Comparison of ENCODE assay signal across 26 cellular contexts in genomic region chr2:38981061-38981669, GRCh38.
"Had no signal": no experiment of that assay in that cellular context is flagged by ENCODE, and none has a peak within 500 bp of the region (broad histone marks: within the 10 kb centered on the region; RNA-seq: fewer than 3 reads in every experiment).

No MANE protein-coding gene starts in this region.

- DNase-seq: activated CD4-positive, alpha-beta memory T cell treated with anti-CD3 and anti-CD28 coated beads, Interleukin-2, amount 10 ng/mL, durations not matched to agents 7 days and 5 days; activated CD4-positive, alpha-beta T cell treated with anti-CD3 and anti-CD28 coated beads for 1 hour; activated CD4-positive, alpha-beta T cell treated with anti-CD3 and anti-CD28 coated beads for 4 hours; activated CD4-positive, alpha-beta T cell treated with anti-CD3 and anti-CD28 coated beads, Interleukin-2, amount 10 ng/mL, durations not matched to agents 7 days and 5 days; activated CD4-positive, alpha-beta T cell treated with anti-CD3 and anti-CD28 coated beads, Interleukin-2, amount 50 U/mL, for 4 hours; activated CD8-positive, alpha-beta memory T cell treated with anti-CD3 and anti-CD28 coated beads, Interleukin-2, amount 50 U/mL, for 48 hours; activated gamma-delta T cell; activated naive CD4-positive, alpha-beta T cell; activated naive CD4-positive, alpha-beta T cell treated with anti-CD3 and anti-CD28 coated beads, Interleukin-2, amount 50 U/mL, for 16 hours; activated naive CD8-positive, alpha-beta T cell treated with anti-CD3 and anti-CD28 coated beads for 36 hours; activated naive CD8-positive, alpha-beta T cell treated with anti-CD3 and anti-CD28 coated beads, Interleukin-2, amount 50 U/mL, for 24 hours; activated T-cell treated with anti-CD3 and anti-CD28 coated beads for 4 hours; activated T-cell treated with anti-CD3 and anti-CD28 coated beads, Interleukin-2, amount 50 U/mL, for 24 hours; activated T-cell treated with anti-CD3 and anti-CD28 coated beads, Interleukin-2, amount 50 U/mL, for 72 hours; adrenal gland; amygdala; central memory CD4-positive, alpha-beta T cell; cerebellar nuclear complex; colonic mucosa; effector CD8-positive, alpha-beta T cell; esophagus squamous epithelium; foreskin melanocyte; heart right ventricle; T-helper 2 cell had no signal

- H3K27ac Mint-ChIP-seq: activated CD4-positive, alpha-beta memory T cell treated with anti-CD3 and anti-CD28 coated beads, Interleukin-2, amount 10 ng/mL, durations not matched to agents 7 days and 5 days; activated naive CD8-positive, alpha-beta T cell treated with anti-CD3 and anti-CD28 coated beads for 36 hours; activated naive CD8-positive, alpha-beta T cell treated with anti-CD3 and anti-CD28 coated beads, Interleukin-2, amount 50 U/mL, for 24 hours; activated T-cell treated with anti-CD3 and anti-CD28 coated beads, Interleukin-2, amount 50 U/mL, for 24 hours; activated T-cell treated with anti-CD3 and anti-CD28 coated beads, Interleukin-2, amount 50 U/mL, for 72 hours; brain; WTC11 had no signal

- H3K27me3 Mint-ChIP-seq: activated CD4-positive, alpha-beta memory T cell treated with anti-CD3 and anti-CD28 coated beads, Interleukin-2, amount 10 ng/mL, durations not matched to agents 7 days and 5 days; activated CD4-positive, alpha-beta T cell treated with anti-CD3 and anti-CD28 coated beads, Interleukin-2, amount 10 ng/mL, durations not matched to agents 7 days and 5 days; activated naive CD8-positive, alpha-beta T cell treated with anti-CD3 and anti-CD28 coated beads for 36 hours; activated naive CD8-positive, alpha-beta T cell treated with anti-CD3 and anti-CD28 coated beads, Interleukin-2, amount 50 U/mL, for 24 hours; activated T-cell treated with anti-CD3 and anti-CD28 coated beads, Interleukin-2, amount 50 U/mL, for 24 hours; brain had no signal

- H3K4me3 Mint-ChIP-seq: activated CD4-positive, alpha-beta memory T cell treated with anti-CD3 and anti-CD28 coated beads, Interleukin-2, amount 10 ng/mL, durations not matched to agents 7 days and 5 days; activated CD4-positive, alpha-beta T cell treated with anti-CD3 and anti-CD28 coated beads, Interleukin-2, amount 10 ng/mL, durations not matched to agents 7 days and 5 days; activated naive CD8-positive, alpha-beta T cell treated with anti-CD3 and anti-CD28 coated beads for 36 hours; activated naive CD8-positive, alpha-beta T cell treated with anti-CD3 and anti-CD28 coated beads, Interleukin-2, amount 50 U/mL, for 24 hours; activated T-cell treated with anti-CD3 and anti-CD28 coated beads, Interleukin-2, amount 50 U/mL, for 24 hours; activated T-cell treated with anti-CD3 and anti-CD28 coated beads, Interleukin-2, amount 50 U/mL, for 72 hours; brain; WTC11 had no signal

- H3K9me3 Mint-ChIP-seq: activated CD4-positive, alpha-beta memory T cell treated with anti-CD3 and anti-CD28 coated beads, Interleukin-2, amount 10 ng/mL, durations not matched to agents 7 days and 5 days; activated CD4-positive, alpha-beta T cell treated with anti-CD3 and anti-CD28 coated beads, Interleukin-2, amount 10 ng/mL, durations not matched to agents 7 days and 5 days; activated naive CD8-positive, alpha-beta T cell treated with anti-CD3 and anti-CD28 coated beads for 36 hours; activated naive CD8-positive, alpha-beta T cell treated with anti-CD3 and anti-CD28 coated beads, Interleukin-2, amount 50 U/mL, for 24 hours; activated T-cell treated with anti-CD3 and anti-CD28 coated beads, Interleukin-2, amount 50 U/mL, for 24 hours; activated T-cell treated with anti-CD3 and anti-CD28 coated beads, Interleukin-2, amount 50 U/mL, for 72 hours; brain; WTC11 had no signal

- H3K4me1 Mint-ChIP-seq: activated CD4-positive, alpha-beta memory T cell treated with anti-CD3 and anti-CD28 coated beads, Interleukin-2, amount 10 ng/mL, durations not matched to agents 7 days and 5 days; activated CD4-positive, alpha-beta T cell treated with anti-CD3 and anti-CD28 coated beads, Interleukin-2, amount 10 ng/mL, durations not matched to agents 7 days and 5 days; activated naive CD8-positive, alpha-beta T cell treated with anti-CD3 and anti-CD28 coated beads for 36 hours; activated naive CD8-positive, alpha-beta T cell treated with anti-CD3 and anti-CD28 coated beads, Interleukin-2, amount 50 U/mL, for 24 hours had no signal
